In the genomic region with DNA sequence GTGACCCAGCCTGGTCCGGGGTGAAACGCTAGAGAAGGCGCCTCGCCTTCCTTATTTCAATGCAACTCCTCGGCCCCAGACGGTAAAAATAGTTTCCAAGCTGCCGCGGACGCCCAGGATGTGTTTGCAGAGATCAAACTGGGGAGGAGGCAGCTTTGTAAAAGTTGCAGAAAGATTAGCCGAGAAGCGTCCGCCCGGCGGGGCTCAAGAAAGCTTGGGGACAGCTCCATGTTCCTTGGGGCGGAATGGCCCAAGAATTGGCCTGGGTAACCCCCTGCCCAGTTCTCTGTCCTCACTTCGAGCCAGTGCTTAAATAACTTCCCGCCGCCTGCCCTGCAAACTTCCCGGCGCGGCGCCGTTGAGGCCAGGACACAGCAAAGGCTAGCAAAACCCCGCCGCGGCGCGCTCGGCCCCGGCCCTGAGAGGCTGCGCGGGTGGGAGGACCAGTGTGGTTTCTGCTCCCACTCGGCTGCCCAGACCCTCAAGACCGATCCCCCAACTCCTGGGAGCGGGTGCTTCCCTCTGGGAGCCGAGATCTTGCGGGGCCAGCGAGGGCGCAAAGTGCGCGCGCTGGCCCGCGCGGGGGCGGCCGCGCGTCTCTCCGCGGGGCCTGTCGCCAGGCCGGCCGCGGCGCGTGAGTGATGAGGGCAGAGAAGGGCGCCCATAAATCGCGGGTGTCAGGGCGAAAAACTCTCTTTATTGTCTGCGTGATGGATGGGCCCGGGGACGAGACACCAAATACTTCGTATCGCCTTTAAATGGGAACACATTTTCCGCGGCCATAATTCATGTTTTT, we compare ENCODE assay signal across 9 cellular contexts. TPM values are rescaled to one million over a fixed set of nuclear protein-coding genes. Genes with fewer than 3 reads are reported as not detected.
DNase-seq lines count a peak whose midpoint lies in the region; ATAC-seq and TF ChIP-seq lines count a peak whose summit lies in the region.
"Had no signal": no experiment of that assay in that cellular context is flagged by ENCODE, and none has a peak within 500 bp of the region (broad histone marks: within the 10 kb centered on the region; RNA-seq: fewer than 3 reads in every experiment).

No MANE protein-coding gene starts in this region.

- H3K9me3 Mint-ChIP-seq in activated naive CD8-positive, alpha-beta T cell treated with anti-CD3 and anti-CD28 coated beads for 36 hours: peaks cover 4% of the 10 kb centered on the region

- peaks cover 17% of the 10 kb centered on the region for H3K4me1 Mint-ChIP-seq in activated naive CD8-positive, alpha-beta T cell treated with anti-CD3 and anti-CD28 coated beads for 36 hours

- no peaks in the 10 kb centered on the region for H3K36me3 ChIP-seq in HCT116 (ENCODE audit: control insufficient read depth in 1 of 2, insufficient read depth in 2 of 2, low read length in 2 of 2)
- no peaks in the 10 kb centered on the region for H3K36me3 ChIP-seq in iPS DF 6.9 (ENCODE audit: control insufficient read depth, insufficient read depth, low read length)
- no peaks in the 10 kb centered on the region for H3K36me3 ChIP-seq in skeletal muscle tissue (ENCODE audit: control insufficient read depth in 3 of 3, insufficient read depth in 3 of 3, low read length in 3 of 3)
- H3K36me3 ChIP-seq: SJSA1 had no signal

- WGBS in iPS DF 6.9 (ENCODE audit: insufficient coverage, insufficient read length): no CpG with 5 or more reads among the region's 68 CpGs

- POLR2A ChIA-PET in HCT116 (lab: Charles Lee): no interaction called here

- TF ChIP-seq RAD21 in HCT116 (IDR thresholded peaks at IDR 0.05; ENCODE audit: low read depth): no peak

- H3K4me3 Mint-ChIP-seq in activated naive CD8-positive, alpha-beta T cell treated with anti-CD3 and anti-CD28 coated beads for 36 hours: peak overlapping the region; percentile 37

- peak overlapping the region; percentile 78 for H3K9ac ChIP-seq in HCT116 (ENCODE audit: low read length)
- H3K9ac ChIP-seq in skeletal muscle tissue (ENCODE audit: low read depth in 1 of 3, low read length in 3 of 3): peak overlapping the region in 2 of 3 donors; percentile 81 to 86

- H3K4me1 ChIP-seq in HCT116 (ENCODE audit: control insufficient read depth in 1 of 2, insufficient read depth in 2 of 2, low read length in 2 of 2): peaks cover 18 to 50% of the 10 kb centered on the region in 2 experiments; a peak in 3 of 4 replicates
- peaks cover 14% of the 10 kb centered on the region for H3K4me1 ChIP-seq in iPS DF 6.9 (ENCODE audit: control insufficient read depth, insufficient read depth, low read length)
- H3K4me1 ChIP-seq in skeletal muscle tissue (ENCODE audit: control insufficient read depth in 3 of 3, insufficient read depth in 3 of 3, low read length in 3 of 3): peaks cover 20 to 28% (median 27%) of the 10 kb centered on the region in 3 donors

- H3K27me3 Mint-ChIP-seq in activated naive CD8-positive, alpha-beta T cell treated with anti-CD3 and anti-CD28 coated beads for 36 hours: peaks cover 88% of the 10 kb centered on the region

- CTCF ChIA-PET in HCT116 (lab: Charles Lee): no interaction called here

- no peak overlapping the region for H3K27ac Mint-ChIP-seq in activated naive CD8-positive, alpha-beta T cell treated with anti-CD3 and anti-CD28 coated beads for 36 hours

- H3K79me2 ChIP-seq in HCT116 (ENCODE audit: insufficient read depth, low read length): peaks cover 12% of the 10 kb centered on the region; the same call in 1 of the 2 replicates

- RAD21 ChIA-PET in HCT116 (lab: Charles Lee; ENCODE audit: low non-redundant PET in 1 of 2, low total read pairs in 2 of 2, uncharacterized antibody in 2 of 2, unreplicated experiment in 2 of 2): no interaction called here

- no peak for TF ChIP-seq CTCF in HCT116 (IDR thresholded peaks at IDR 0.05 in 2 of 3, conservative IDR thresholded peaks at IDR 0.05 in 1 of 3; ENCODE audit: borderline replicate concordance in 1 of 3, insufficient read depth in 1 of 3, low read depth in 2 of 3, low read length in 2 of 3)

- H3K27ac ChIP-seq in HCT116 (ENCODE audit: low read depth, low read length) (no peak overlapping the region), iPS DF 6.9 (ENCODE audit: low read length) (no peak overlapping the region), skeletal muscle tissue (ENCODE audit: low read depth, low read length) (peak overlapping the region; percentile 66)
- H3K27ac ChIP-seq: SJSA1 had no signal

- no peaks in the 10 kb centered on the region for H3K27me3 ChIP-seq in HCT116 (ENCODE audit: insufficient read depth, low read length)
- peaks cover 86% of the 10 kb centered on the region for H3K27me3 ChIP-seq in iPS DF 6.9 (ENCODE audit: control insufficient read depth, insufficient read depth, low read length)
- peaks cover 17 to 82% (median 18%) of the 10 kb centered on the region in 3 donors for H3K27me3 ChIP-seq in skeletal muscle tissue (ENCODE audit: control insufficient read depth in 3 of 3, insufficient read depth in 3 of 3, low read length in 3 of 3)

- no peak overlapping the region for H2AFZ ChIP-seq in HCT116 (ENCODE audit: low read depth, low read length, poor library complexity, severe bottlenecking)

- intact Hi-C loops in HCT116 (cut with micrococcal nuclease): no loop called here

- BruUV-seq in HCT116 (replicated peaks; lab: Mats Ljungman, UMichigan): no TSS peak

- no peak for DNase-seq in HCT116 (ENCODE audit: low read depth, low spot score)
- no peak for DNase-seq in activated naive CD8-positive, alpha-beta T cell treated with anti-CD3 and anti-CD28 coated beads for 36 hours
- no peak for DNase-seq in iPS DF 6.9 (ENCODE audit: low read depth, low spot score)
- DNase-seq in cerebellar cortex (ENCODE audit: low spot score): no peak
- no peak for DNase-seq in NCI-H146 treated with DMSO at 0.1 percent for 48 hours (lab: John Stamatoyannopoulos, UW; ENCODE audit: unreplicated experiment)

- H3K4me2 ChIP-seq in HCT116 (ENCODE audit: low read length): peak overlapping the region; percentile 91

- no peaks in the 10 kb centered on the region for H3K36me3 Mint-ChIP-seq in activated naive CD8-positive, alpha-beta T cell treated with anti-CD3 and anti-CD28 coated beads for 36 hours

- H4K20me1 ChIP-seq in HCT116 (ENCODE audit: insufficient read depth): no peaks in the 10 kb centered on the region

- H3K4me3 ChIP-seq in HCT116 (replicated peaks in 1 of 2; ENCODE audit: low read depth in 1 of 2, low read length in 2 of 2) (peak overlapping the region in 1 of 2 experiments; percentile 79; a peak in 1 of 4 replicates), iPS DF 6.9 (ENCODE audit: low read length) (peak overlapping the region; percentile 14; the same call in 1 of the 2 replicates), skeletal muscle tissue (ENCODE audit: low read length in 3 of 3) (peak overlapping the region; percentile 54 to 78 (median 75))

- H3K9me3 ChIP-seq in HCT116 (ENCODE audit: control insufficient read depth in 1 of 2, insufficient read depth in 1 of 2, low read depth in 1 of 2, low read length in 2 of 2) (no peaks in the 10 kb centered on the region), iPS DF 6.9 (ENCODE audit: control insufficient read depth, insufficient read depth, low read length) (no peaks in the 10 kb centered on the region), skeletal muscle tissue (ENCODE audit: control insufficient read depth in 3 of 3, low read length in 3 of 3) (no peaks in the 10 kb centered on the region)
- H3K9me3 ChIP-seq: SJSA1 had no signal

- H3K9me2 ChIP-seq in HCT116 (ENCODE audit: insufficient read depth): no peaks in the 10 kb centered on the region

- TF ChIP-seq POLR2A in HCT116 (IDR thresholded peaks at IDR 0.05; ENCODE audit: borderline replicate concordance, extremely low read depth, insufficient read depth, insufficient read length): no peak

- ATAC-seq in HCT116 (no peak), esophagus mucosa (no peak), GM21381 (IDR thresholded peaks at IDR 0.05; ENCODE audit: unreplicated experiment) (no peak)

TF ChIP-seq in HCT116, 20 proteins besides CTCF, POLR2A, EP300 and RAD21 (continues in another document):
- no peak for TF ChIP-seq YY1 (IDR thresholded peaks at IDR 0.05; ENCODE audit: extremely low read depth, insufficient replicate concordance, low read depth, low read length)
- TF ChIP-seq EZH2 (IDR thresholded peaks at IDR 0.05): no peak
- TF ChIP-seq, protein P1, sequence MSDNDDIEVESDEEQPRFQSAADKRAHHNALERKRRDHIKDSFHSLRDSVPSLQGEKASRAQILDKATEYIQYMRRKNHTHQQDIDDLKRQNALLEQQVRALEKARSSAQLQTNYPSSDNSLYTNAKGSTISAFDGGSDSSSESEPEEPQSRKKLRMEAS (IDR thresholded peaks at IDR 0.05): no peak
- no peak for TF ChIP-seq CBX3 (IDR thresholded peaks at IDR 0.05; ENCODE audit: low read depth)
- TF ChIP-seq, protein P2, sequence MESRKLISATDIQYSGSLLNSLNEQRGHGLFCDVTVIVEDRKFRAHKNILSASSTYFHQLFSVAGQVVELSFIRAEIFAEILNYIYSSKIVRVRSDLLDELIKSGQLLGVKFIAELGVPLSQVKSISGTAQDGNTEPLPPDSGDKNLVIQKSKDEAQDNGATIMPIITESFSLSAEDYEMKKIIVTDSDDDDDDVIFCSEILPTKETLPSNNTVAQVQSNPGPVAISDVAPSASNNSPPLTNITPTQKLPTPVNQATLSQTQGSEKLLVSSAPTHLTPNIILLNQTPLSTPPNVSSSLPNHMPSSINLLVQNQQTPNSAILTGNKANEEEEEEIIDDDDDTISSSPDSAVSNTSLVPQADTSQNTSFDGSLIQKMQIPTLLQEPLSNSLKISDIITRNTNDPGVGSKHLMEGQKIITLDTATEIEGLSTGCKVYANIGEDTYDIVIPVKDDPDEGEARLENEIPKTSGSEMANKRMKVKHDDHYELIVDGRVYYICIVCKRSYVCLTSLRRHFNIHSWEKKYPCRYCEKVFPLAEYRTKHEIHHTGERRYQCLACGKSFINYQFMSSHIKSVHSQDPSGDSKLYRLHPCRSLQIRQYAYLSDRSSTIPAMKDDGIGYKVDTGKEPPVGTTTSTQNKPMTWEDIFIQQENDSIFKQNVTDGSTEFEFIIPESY (IDR thresholded peaks at IDR 0.05; ENCODE audit: extremely low read depth, insufficient replicate concordance, low read length): no peak
- TF ChIP-seq CEBPB (IDR thresholded peaks at IDR 0.05; ENCODE audit: low read depth): no peak
- TF ChIP-seq SP1 (IDR thresholded peaks at IDR 0.05; ENCODE audit: low read depth): no peak
- no peak for TF ChIP-seq SIN3A (IDR thresholded peaks at IDR 0.05; ENCODE audit: low read depth)
- TF ChIP-seq JUND (IDR thresholded peaks at IDR 0.05): no peak

RNA-seq across cellular contexts. Expression of a gene that starts 6.3 kb away (rescaled TPM):
- total RNA-seq in HCT116 (2021; ENCODE audit: unreplicated experiment) (30.4 TPM), skeletal muscle tissue (3.7 TPM), esophagus mucosa (18.8 TPM)
- polyA plus RNA-seq in HCT116 (2012): 18.7 and 21.4 TPM in 2 replicates
- total RNA-seq in activated naive CD8-positive, alpha-beta T cell treated with anti-CD3 and anti-CD28 coated beads for 36 hours: under 1 TPM; 0.33 to 0.42 TPM

RNA-seq across cellular contexts. Expression of a gene that starts 23.5 kb away (rescaled TPM):
- total RNA-seq in HCT116 (2021; ENCODE audit: unreplicated experiment) (4.8 TPM), skeletal muscle tissue (7.3 TPM), esophagus mucosa (1.8 TPM)
- 4.3 and 4.8 TPM in 2 replicates for polyA plus RNA-seq in HCT116 (2012)
- total RNA-seq in activated naive CD8-positive, alpha-beta T cell treated with anti-CD3 and anti-CD28 coated beads for 36 hours: not detected
- total RNA-seq: SJSA1 had no signal
